Comparison of ENCODE assay signal across 35 cellular contexts in the genomic region with DNA sequence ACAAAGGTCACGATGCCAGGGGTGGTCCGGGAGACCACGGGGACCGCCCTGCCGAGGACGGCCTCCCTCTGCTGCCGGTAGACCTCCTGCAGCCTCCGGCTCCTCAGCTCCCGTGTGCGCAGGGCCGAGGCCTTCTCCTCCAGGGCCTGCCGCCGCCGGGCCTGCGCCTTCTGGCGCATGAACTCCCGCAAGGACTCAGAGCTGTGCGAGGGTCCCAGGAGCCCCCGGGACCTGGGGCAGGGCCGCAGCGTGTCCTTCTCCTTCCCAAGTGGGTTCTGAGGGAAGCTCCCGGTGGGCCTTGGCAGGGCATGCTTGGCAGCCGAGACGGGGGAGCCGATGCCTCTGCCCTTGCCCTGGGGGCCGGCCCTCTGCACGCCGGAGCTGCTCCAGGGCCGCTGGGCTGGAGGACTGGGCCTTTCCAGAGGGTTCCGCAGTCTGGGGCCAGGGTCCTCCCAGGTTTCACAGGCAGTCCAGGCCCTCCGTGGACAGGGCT. TPM values are rescaled to one million over a fixed set of nuclear protein-coding genes. Genes with fewer than 3 reads are reported as not detected.
"Had no signal": no experiment of that assay in that cellular context is flagged by ENCODE, and none has a peak within 500 bp of the region (broad histone marks: within the 10 kb centered on the region; RNA-seq: fewer than 3 reads in every experiment).

No MANE protein-coding gene starts in this region.

- H3K4me3 Mint-ChIP-seq: activated B cell treated with CpG ODN at 0.5 μM for 24 hours; activated CD8-positive, alpha-beta T cell treated with anti-CD3 and anti-CD28 coated beads for 36 hours; activated naive CD8-positive, alpha-beta T cell; activated T-cell treated with anti-CD3 and anti-CD28 coated beads, Interleukin-2, amount 50 U/mL, for 4 hours; activated T-helper 17 cell treated with anti-CD3 and anti-CD28 coated beads, Interleukin-2, amount 50 U/mL, for 72 hours; T-helper 17 cell; T-helper 2 cell treated with Interferon-gamma antibody and Interleukin-4, amounts not matched to agents 5 μg/mL and 100 μg/mL, for 36 hours had no signal

- H3K4me1 Mint-ChIP-seq: activated B cell treated with CpG ODN at 0.5 μM for 24 hours; activated T-helper 17 cell treated with anti-CD3 and anti-CD28 coated beads, Interleukin-2, amount 50 U/mL, for 72 hours; T-helper 17 cell had no signal

- H3K27ac ChIP-seq: adrenal gland, body of pancreas, colonic mucosa, epithelial cell of prostate, esophagus squamous epithelium, gastroesophageal sphincter, WERI-Rb-1 had no signal

- H3K36me3 ChIP-seq: adrenal gland, colonic mucosa, esophagus squamous epithelium, gastroesophageal sphincter, WERI-Rb-1 had no signal

- DNase-seq: activated B cell treated with CpG ODN at 0.5 μM for 24 hours; activated CD4-positive, alpha-beta T cell treated with anti-CD3 and anti-CD28 coated beads for 48 hours; activated CD4-positive, alpha-beta T cell treated with anti-CD3 and anti-CD28 coated beads, Interleukin-2, amount 50 U/mL, for 1 hour; activated CD4-positive, alpha-beta T cell treated with anti-CD3 and anti-CD28 coated beads, Interleukin-2, amount 50 U/mL, for 48 hours; activated CD8-positive, alpha-beta memory T cell treated with anti-CD3 and anti-CD28 coated beads for 24 hours; activated CD8-positive, alpha-beta T cell treated with anti-CD3 and anti-CD28 coated beads for 36 hours; activated effector memory CD4-positive, alpha-beta T cell treated with Interleukin-2 at 50 U/mL for 16 hours; activated gamma-delta T cell treated with Interleukin-2 at 50 U/mL for 16 hours; activated naive CD4-positive, alpha-beta T cell treated with anti-CD3 and anti-CD28 coated beads, Interleukin-2, amount 50 U/mL, for 16 hours; activated naive CD4-positive, alpha-beta T cell treated with Interleukin-2 at 50 U/mL for 16 hours; activated T-cell treated with anti-CD3 and anti-CD28 coated beads, Interleukin-2, amount 50 U/mL, for 4 hours; adrenal gland; amygdala; aorta; body of pancreas; central memory CD4-positive, alpha-beta T cell; colonic mucosa; effector CD8-positive, alpha-beta T cell; esophagus squamous epithelium; foreskin melanocyte; T-helper 17 cell; T1000; WERI-Rb-1 had no signal

- FAIRE-seq: endometrium, endothelial cell of umbilical vein had no signal

- ATAC-seq: activated CD4-positive, CD25-positive, alpha-beta regulatory T cell treated with anti-CD3 and anti-CD28 coated beads, Interleukin-2, amount 50 U/mL, for 24 hours; activated CD8-positive, alpha-beta T cell treated with anti-CD3 and anti-CD28 coated beads for 36 hours; activated T-cell treated with anti-CD3 and anti-CD28 coated beads, Interleukin-2, amount 50 U/mL, for 4 hours; activated T-helper 17 cell treated with anti-CD3 and anti-CD28 coated beads, Interleukin-2, amount 50 U/mL, for 72 hours; body of pancreas; gastroesophageal sphincter; T-helper 17 cell had no signal

- H3K4me3 ChIP-seq: adrenal gland, body of pancreas, colonic mucosa, esophagus squamous epithelium, gastroesophageal sphincter had no signal

- H3K27me3 ChIP-seq: body of pancreas, colonic mucosa had no signal

- H3K27me3 Mint-ChIP-seq: activated CD8-positive, alpha-beta T cell treated with anti-CD3 and anti-CD28 coated beads for 36 hours; activated naive CD8-positive, alpha-beta T cell had no signal

- H3K4me1 ChIP-seq: adrenal gland, body of pancreas, colonic mucosa, gastroesophageal sphincter had no signal

- H3K27ac Mint-ChIP-seq: activated B cell treated with CpG ODN at 0.5 μM for 24 hours; activated CD8-positive, alpha-beta T cell treated with anti-CD3 and anti-CD28 coated beads for 36 hours; activated naive CD8-positive, alpha-beta T cell; activated T-helper 17 cell treated with anti-CD3 and anti-CD28 coated beads, Interleukin-2, amount 50 U/mL, for 72 hours; T-helper 17 cell; T-helper 2 cell treated with Interferon-gamma antibody and Interleukin-4, amounts not matched to agents 5 μg/mL and 100 μg/mL, for 36 hours had no signal

- H3K9me3 Mint-ChIP-seq: activated B cell treated with CpG ODN at 0.5 μM for 24 hours; activated CD8-positive, alpha-beta T cell treated with anti-CD3 and anti-CD28 coated beads for 36 hours; activated T-cell treated with anti-CD3 and anti-CD28 coated beads, Interleukin-2, amount 50 U/mL, for 4 hours; activated T-helper 17 cell treated with anti-CD3 and anti-CD28 coated beads, Interleukin-2, amount 50 U/mL, for 72 hours; T-helper 2 cell treated with Interferon-gamma antibody and Interleukin-4, amounts not matched to agents 5 μg/mL and 100 μg/mL, for 36 hours had no signal

- H3K36me3 Mint-ChIP-seq: activated naive CD8-positive, alpha-beta T cell had no signal

- H3K9me3 ChIP-seq: adrenal gland, body of pancreas, colonic mucosa, esophagus squamous epithelium, gastroesophageal sphincter had no signal

RNA-seq across cellular contexts. Expression of gene CCDC187, which starts 13.3 kb away (rescaled TPM):
- total RNA-seq: aorta, dermis microvascular lymphatic vessel endothelial cell, endothelial cell of umbilical vein, esophagus squamous epithelium, fibroblast of lung, gastroesophageal sphincter, glomerular endothelial cell had no signal
- polyA plus RNA-seq: aorta, endothelial cell of umbilical vein, esophagus, fibroblast of lung had no signal
